ENCODE assay signal across 17 cellular contexts in the genomic region with DNA sequence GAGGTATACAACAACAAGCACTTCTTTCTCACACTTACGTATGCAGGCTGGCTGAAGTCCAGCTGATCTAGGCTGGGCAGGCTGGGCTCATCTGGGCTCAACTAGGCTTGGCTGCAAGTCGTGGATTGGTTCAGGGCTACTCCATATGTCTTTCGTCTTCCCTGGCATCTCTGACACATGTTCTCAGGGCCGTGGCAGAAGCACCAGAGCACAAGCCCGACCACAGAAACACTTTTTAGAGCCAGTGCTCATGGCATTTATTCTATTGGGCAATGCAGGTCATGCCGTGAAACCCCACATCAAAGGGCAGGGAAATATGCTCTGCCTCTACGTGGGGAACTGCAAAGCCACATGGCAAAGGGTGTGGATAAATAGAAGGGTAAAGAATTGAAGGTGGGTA.
DNase-seq lines count a peak whose midpoint lies in the region; ATAC-seq and TF ChIP-seq lines count a peak whose summit lies in the region.
"Had no signal": no experiment of that assay in that cellular context is flagged by ENCODE, and none has a peak within 500 bp of the region (broad histone marks: within the 10 kb centered on the region; RNA-seq: fewer than 3 reads in every experiment).

No MANE protein-coding gene starts in this region.

- no peak overlapping the region for H3K4me3 Mint-ChIP-seq in glutamatergic neuron (ENCODE audit: unreplicated experiment)

- H3K4me1 Mint-ChIP-seq in glutamatergic neuron (ENCODE audit: low read depth, unreplicated experiment) = peaks cover 38% of the 10 kb centered on the region

- no peak overlapping the region for H3K27ac ChIP-seq in mammary epithelial cell (ENCODE audit: insufficient read depth, low read depth, low read length)
- no peak overlapping the region for H3K27ac ChIP-seq in breast epithelium
- peak overlapping the region; percentile 84 for H3K27ac ChIP-seq in substantia nigra (ENCODE audit: low read depth, low read length, poor library complexity, severe bottlenecking)
- H3K27ac ChIP-seq: C4-2B, GM23248, SJCRH30 had no signal

- dilution Hi-C loops in mammary epithelial cell (cut with HindIII; ENCODE audit: low sequenced_read_pairs) = no loop called here

- CTCF ChIA-PET in mammary epithelial cell (lab: Charles Lee; ENCODE audit: low non-redundant PET) = no interaction called here

- H3K36me3 Mint-ChIP-seq in glutamatergic neuron (ENCODE audit: unreplicated experiment) = peaks cover 3% of the 10 kb centered on the region

- no peak for TF ChIP-seq POLR2A in breast epithelium (IDR thresholded peaks at IDR 0.05)

- TF ChIP-seq CTCF in mammary epithelial cell (conservative IDR thresholded peaks at IDR 0.05 in 1 of 2, IDR thresholded peaks at IDR 0.05 in 1 of 2; ENCODE audit: extremely low read depth in 1 of 2, insufficient read depth in 1 of 2, low read depth in 1 of 2, low read length in 2 of 2) (no peak), breast epithelium (IDR thresholded peaks at IDR 0.05) (no peak), glutamatergic neuron (IDR thresholded peaks at IDR 0.05; ENCODE audit: partially characterized antibody, unreplicated experiment) (no peak)

- no TSS peak for BruUV-seq in mammary epithelial cell (replicated peaks; lab: Mats Ljungman, UMichigan)

- no peak for DNase-seq in mammary epithelial cell
- no peak for DNase-seq in breast epithelium (ENCODE audit: low spot score in 2 of 2)
- peak; percentile 97 for DNase-seq in SW480 (ENCODE audit: low spot score)
- no peak for DNase-seq in glutamatergic neuron
- peak in 2 of 49 donors; percentile 15 to 26 for DNase-seq in substantia nigra (lab: John Stamatoyannopoulos, UW)
- no peak for DNase-seq in NCI-H2227 treated with DMSO at 0.1 percent for 48 hours (lab: John Stamatoyannopoulos, UW)
- DNase-seq in D341Med (ENCODE audit: low spot score) = no peak
- DNase-seq: Caco-2, DMS79 treated with DMSO at 0.1 percent for 48 hours, GDM1, GM23248, NCI-H1092, NCI-H187, NCI-H510A, SJCRH30 had no signal

- H3K36me3 ChIP-seq in mammary epithelial cell (ENCODE audit: insufficient read depth, low read length) (no peaks in the 10 kb centered on the region), breast epithelium (no peaks in the 10 kb centered on the region)
- H3K36me3 ChIP-seq: SJCRH30 had no signal

- peaks cover 13% of the 10 kb centered on the region for H3K9me3 Mint-ChIP-seq in glutamatergic neuron (ENCODE audit: unreplicated experiment)

- peak overlapping the region; percentile 96 for H3K27ac Mint-ChIP-seq in glutamatergic neuron (ENCODE audit: unreplicated experiment)

- intact Hi-C loops in mammary epithelial cell (cut with micrococcal nuclease) (no loop called here), breast epithelium (cut with DNase I; ENCODE audit: low total_unique reads) (no loop called here)

- H3K27me3 ChIP-seq in mammary epithelial cell (ENCODE audit: insufficient read depth, low read length) = no peaks in the 10 kb centered on the region
- H3K27me3 ChIP-seq in breast epithelium = no peaks in the 10 kb centered on the region
- H3K27me3 ChIP-seq: SJCRH30 had no signal

- in situ Hi-C loops in mammary epithelial cell (cut with MboI; ENCODE audit: low sequenced_read_pairs in 2 of 2) = no loop called here

- no peaks in the 10 kb centered on the region for H4K20me1 ChIP-seq in mammary epithelial cell (ENCODE audit: insufficient read depth, low read length)

- H3K79me2 ChIP-seq in mammary epithelial cell (ENCODE audit: insufficient read depth, low read length) = no peaks in the 10 kb centered on the region

- no peak overlapping the region for H3K9ac ChIP-seq in mammary epithelial cell (ENCODE audit: insufficient read depth, low read length)
- H3K9ac ChIP-seq: GM23248 had no signal

- H3K4me2 ChIP-seq in mammary epithelial cell (ENCODE audit: insufficient read depth, low read depth, low read length) = no peak overlapping the region

- 55% methylated on average over 5 of the region's 7 CpGs for WGBS in mammary epithelial cell (ENCODE audit: low coverage, missing lambda C conversion rate)

- peaks cover 8% of the 10 kb centered on the region for H3K27me3 Mint-ChIP-seq in glutamatergic neuron (ENCODE audit: unreplicated experiment)

- H3K9me3 ChIP-seq in mammary epithelial cell (replicated peaks; ENCODE audit: insufficient read depth, low read length) (no peaks in the 10 kb centered on the region), breast epithelium (no peaks in the 10 kb centered on the region)
- H3K9me3 ChIP-seq: Caco-2 had no signal

- H3K4me3 ChIP-seq in mammary epithelial cell (replicated peaks in 1 of 3; ENCODE audit: insufficient read depth in 1 of 3, low read depth in 2 of 3, low read length in 3 of 3) (no peak overlapping the region), breast epithelium (no peak overlapping the region)
- H3K4me3 ChIP-seq: GM23248, SJCRH30 had no signal

- peaks cover 12% of the 10 kb centered on the region for H3K4me1 ChIP-seq in mammary epithelial cell (ENCODE audit: insufficient read depth, low read length)
- H3K4me1 ChIP-seq in breast epithelium = peaks cover 0 to 16% of the 10 kb centered on the region in 2 donors
- H3K4me1 ChIP-seq: Caco-2 had no signal

- no peak for ATAC-seq in HG02938 (IDR thresholded peaks at IDR 0.05; ENCODE audit: unreplicated experiment)

- peak overlapping the region; percentile 22 for H2AFZ ChIP-seq in mammary epithelial cell (ENCODE audit: low read depth, low read length)
- H2AFZ ChIP-seq: GM23248 had no signal
